Comparison of ENCODE assay signal across 8 cellular contexts in the genomic region with DNA sequence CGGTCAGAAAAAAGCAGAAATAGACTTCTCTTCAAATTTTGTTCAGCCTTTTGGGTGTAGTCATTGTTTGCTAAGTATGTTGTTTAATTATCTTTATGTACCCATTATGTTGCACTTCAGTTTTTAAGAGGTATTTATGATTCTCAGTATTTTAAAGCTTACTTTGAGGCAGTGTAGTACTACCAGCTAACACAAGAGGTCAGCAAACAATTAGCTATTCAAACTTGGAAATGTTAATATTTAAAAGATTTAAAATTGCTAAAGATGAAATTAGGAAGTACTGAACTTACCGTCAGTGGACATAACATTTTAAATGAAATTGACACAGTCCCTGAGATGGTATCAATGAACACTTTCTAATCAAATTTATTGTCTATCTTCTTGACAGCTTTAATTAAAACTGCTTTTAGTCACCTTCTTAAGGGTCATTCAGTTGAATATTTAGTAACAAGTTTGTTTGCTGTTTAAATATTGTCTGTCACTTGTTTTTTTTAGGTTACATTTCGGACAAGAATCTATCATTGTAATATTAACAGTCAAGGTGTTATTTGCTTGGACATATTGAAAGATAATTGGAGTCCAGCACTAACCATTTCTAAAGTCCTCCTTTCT. TPM values are rescaled to one million over a fixed set of nuclear protein-coding genes. Genes with fewer than 3 reads are reported as not detected.
DNase-seq lines count a peak whose midpoint lies in the region; ATAC-seq and TF ChIP-seq lines count a peak whose summit lies in the region.

No MANE protein-coding gene starts in this region.

- no peaks in the 10 kb centered on the region for H3K4me1 Mint-ChIP-seq in stimulated activated effector memory CD8-positive, alpha-beta T cell treated with anti-CD3 and anti-CD28 coated beads, Interleukin-12 subunit alpha, Interleukin-12 subunit beta, amount 100 ng/mL, for 72 hours

- no peaks in the 10 kb centered on the region for H3K9me3 Mint-ChIP-seq in stimulated activated effector memory CD8-positive, alpha-beta T cell treated with anti-CD3 and anti-CD28 coated beads, Interleukin-12 subunit alpha, Interleukin-12 subunit beta, amount 100 ng/mL, for 72 hours

- peaks cover 21% of the 10 kb centered on the region for H3K36me3 Mint-ChIP-seq in stimulated activated effector memory CD8-positive, alpha-beta T cell treated with anti-CD3 and anti-CD28 coated beads, Interleukin-12 subunit alpha, Interleukin-12 subunit beta, amount 100 ng/mL, for 72 hours

- H3K4me3 ChIP-seq in BJ (ENCODE audit: low read depth, low read length) (no peak overlapping the region), foreskin fibroblast (ENCODE audit: low read depth in 1 of 2, low read length in 2 of 2) (no peak overlapping the region)

- H3K27ac Mint-ChIP-seq in stimulated activated effector memory CD8-positive, alpha-beta T cell treated with anti-CD3 and anti-CD28 coated beads, Interleukin-12 subunit alpha, Interleukin-12 subunit beta, amount 100 ng/mL, for 72 hours = no peak overlapping the region

- TF ChIP-seq CTCF in BJ (IDR thresholded peaks at IDR 0.05; ENCODE audit: insufficient read depth, low read depth, low read length) = peak; percentile 72
- TF ChIP-seq CTCF in foreskin fibroblast (IDR thresholded peaks at IDR 0.05; ENCODE audit: low read depth, low read length) = peak; percentile 69

- POLR2A ChIA-PET in BJ (lab: Charles Lee) = interaction anchor here (0.5 kb wide), 1 partner anchor 9 kb away, joined by 3 read pairs; no protein-coding TSS in a partner anchor

- CTCF ChIA-PET in BJ (lab: Yijun Ruan, JAX) = interaction anchor here (0.7 to 3.6 kb wide), 13 partner anchors 10 to 694 kb away, joined by 3 to 19 read pairs (median 4); no protein-coding TSS in a partner anchor

- peak; percentile 48 for ATAC-seq in GM19395 (IDR thresholded peaks at IDR 0.05; ENCODE audit: unreplicated experiment)
- ATAC-seq in stimulated activated effector memory CD8-positive, alpha-beta T cell treated with anti-CD3 and anti-CD28 coated beads, Interleukin-12 subunit alpha, Interleukin-12 subunit beta, amount 100 ng/mL, for 72 hours = no peak

- peaks cover 1% of the 10 kb centered on the region; the same call in 1 of the 2 replicates for H3K36me3 ChIP-seq in BJ (ENCODE audit: control insufficient read depth, insufficient read depth, low read length)

- H3K27me3 ChIP-seq in BJ (ENCODE audit: control insufficient read depth, insufficient read depth, low read length) = no peaks in the 10 kb centered on the region

- no peak for DNase-seq in BJ (ENCODE audit: low read depth)
- peak; percentile 26 for DNase-seq in SK-N-DZ (ENCODE audit: low spot score)
- peak; percentile 24 to 67 for DNase-seq in foreskin fibroblast
- peak; percentile 39 for DNase-seq in smooth muscle cell of the brain vasculature (ENCODE audit: low read depth, low spot score)
- DNase-seq in stimulated activated effector memory CD8-positive, alpha-beta T cell treated with anti-CD3 and anti-CD28 coated beads, Interleukin-12 subunit alpha, Interleukin-12 subunit beta, amount 100 ng/mL, for 72 hours (ENCODE audit: low spot score in 2 of 2) = no peak
- no peak for DNase-seq in D341Med (ENCODE audit: low spot score)
- DNase-seq in ecto neural progenitor cell (ENCODE audit: low spot score) = no peak

- H3K4me3 Mint-ChIP-seq in stimulated activated effector memory CD8-positive, alpha-beta T cell treated with anti-CD3 and anti-CD28 coated beads, Interleukin-12 subunit alpha, Interleukin-12 subunit beta, amount 100 ng/mL, for 72 hours = no peak overlapping the region

RNA-seq across cellular contexts. Expression of gene NKIRAS1, which starts 28.1 kb away (rescaled TPM):
- polyA plus RNA-seq in BJ (2011; rRNA removed) = 5.1 and 11.8 TPM in 2 replicates
- 3.4 and 4.9 TPM in 2 replicates for polyA minus RNA-seq in BJ (2011; rRNA and poly(A)+ RNA removed)
- 14.5 and 21.2 TPM in 2 replicates for polyA plus RNA-seq in SK-N-DZ (2014; cell fraction: cytosol; rRNA removed)
- polyA plus RNA-seq in SK-N-DZ (2014; cell fraction: nucleus; rRNA removed) = 10.1 and 11.3 TPM in 2 replicates

RNA-seq across cellular contexts. Expression of gene RPL15, which starts 28.2 kb away (rescaled TPM):
- polyA plus RNA-seq in BJ (2011; rRNA removed) = 4,789 and 5,733 TPM in 2 replicates
- 1,245 and 1,979 TPM in 2 replicates for polyA minus RNA-seq in BJ (2011; rRNA and poly(A)+ RNA removed)
- polyA plus RNA-seq in SK-N-DZ (2014; cell fraction: cytosol; rRNA removed) = 2,583 and 3,247 TPM in 2 replicates
- 1,794 and 3,154 TPM in 2 replicates for polyA plus RNA-seq in SK-N-DZ (2014; cell fraction: nucleus; rRNA removed)

RNA-seq across cellular contexts. Expression of gene NR1D2, which starts 56.4 kb away (rescaled TPM):
- polyA plus RNA-seq in BJ (2011; rRNA removed) = 18.0 and 37.7 TPM in 2 replicates
- polyA minus RNA-seq in BJ (2011; rRNA and poly(A)+ RNA removed) = 30.7 and 34.5 TPM in 2 replicates
- 19.2 and 22.6 TPM in 2 replicates for polyA plus RNA-seq in SK-N-DZ (2014; cell fraction: cytosol; rRNA removed)
- 11.1 and 19.1 TPM in 2 replicates for polyA plus RNA-seq in SK-N-DZ (2014; cell fraction: nucleus; rRNA removed)

Comparison
In these comparisons a context has a peak if more than half of its experiments do, and no peak if none do; other contexts are left out.
1. DNase-seq: peak in SK-N-DZ (single experiment), foreskin fibroblast (2 of 2) and smooth muscle cell of the brain vasculature (single experiment); none in BJ (single experiment), stimulated activated effector memory CD8-positive, alpha-beta T cell treated with anti-CD3 and anti-CD28 coated beads, Interleukin-12 subunit alpha, Interleukin-12 subunit beta, amount 100 ng/mL, for 72 hours (0 of 2), D341Med (single experiment) and ecto neural progenitor cell (single experiment).